Comparison of ENCODE assay signal across 18 cellular contexts in the genomic region with DNA sequence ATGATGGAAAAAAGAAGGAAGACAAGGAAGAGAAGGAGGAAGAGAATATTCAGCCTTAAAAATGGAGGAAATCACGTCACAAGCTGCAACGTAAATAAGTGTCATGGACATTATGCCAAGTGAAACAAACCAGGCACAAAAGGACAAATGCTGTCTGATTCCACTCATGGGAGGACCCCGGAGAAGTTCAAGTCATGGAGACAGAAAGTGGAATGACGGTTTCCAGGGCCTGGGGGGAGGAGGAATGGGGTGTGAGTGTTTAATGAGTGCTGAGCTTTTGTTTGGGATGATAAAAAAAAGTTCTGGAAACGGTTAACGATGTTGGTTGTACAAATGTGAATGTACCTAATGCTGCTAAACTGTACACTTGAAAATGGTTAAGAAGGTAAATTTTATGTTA.
A peak's percentile ranks its signal among the peaks of the same experiment; 100 is the strongest.
DNase-seq lines count a peak whose midpoint lies in the region; ATAC-seq and TF ChIP-seq lines count a peak whose summit lies in the region.
"Had no signal": no experiment of that assay in that cellular context is flagged by ENCODE, and none has a peak within 500 bp of the region (broad histone marks: within the 10 kb centered on the region; RNA-seq: fewer than 3 reads in every experiment).

No MANE protein-coding gene starts in this region.

- H3K36me3 ChIP-seq in adrenal gland (replicated peaks in 1 of 2) (no peaks in the 10 kb centered on the region), mesodermal cell (ENCODE audit: control insufficient read depth, insufficient read depth, low read length) (no peaks in the 10 kb centered on the region), mucosa of descending colon (ENCODE audit: low read depth) (no peaks in the 10 kb centered on the region)
- H3K36me3 ChIP-seq: ovary had no signal

- H3K4me1 Mint-ChIP-seq in activated CD4-positive, alpha-beta memory T cell treated with anti-CD3 and anti-CD28 coated beads, Interleukin-2, amount 10 ng/mL, durations not matched to agents 7 days and 5 days, result peaks cover 16% of the 10 kb centered on the region
- H3K4me1 Mint-ChIP-seq in activated CD4-positive, alpha-beta memory T cell treated with anti-CD3 and anti-CD28 coated beads for 36 hours (ENCODE audit: low read depth), result peaks cover 23% of the 10 kb centered on the region
- no peaks in the 10 kb centered on the region for H3K4me1 Mint-ChIP-seq in HFFc6 (ENCODE audit: low read depth)

- H3K4me3 Mint-ChIP-seq in activated CD4-positive, alpha-beta memory T cell treated with anti-CD3 and anti-CD28 coated beads, Interleukin-2, amount 10 ng/mL, durations not matched to agents 7 days and 5 days, result no peak overlapping the region
- no peak overlapping the region for H3K4me3 Mint-ChIP-seq in activated CD4-positive, alpha-beta memory T cell treated with anti-CD3 and anti-CD28 coated beads for 36 hours
- H3K4me3 Mint-ChIP-seq in HFFc6, result no peak overlapping the region
- H3K4me3 Mint-ChIP-seq: activated naive CD8-positive, alpha-beta T cell had no signal

- H3K27me3 Mint-ChIP-seq in activated CD4-positive, alpha-beta memory T cell treated with anti-CD3 and anti-CD28 coated beads, Interleukin-2, amount 10 ng/mL, durations not matched to agents 7 days and 5 days, result peaks cover 4% of the 10 kb centered on the region
- H3K27me3 Mint-ChIP-seq in activated CD4-positive, alpha-beta memory T cell treated with anti-CD3 and anti-CD28 coated beads for 36 hours, result peaks cover 3% of the 10 kb centered on the region
- peaks cover 1% of the 10 kb centered on the region; the same call in 1 of the 2 replicates for H3K27me3 Mint-ChIP-seq in HFFc6 (ENCODE audit: insufficient read depth)

- H3K27me3 ChIP-seq in adrenal gland, result no peaks in the 10 kb centered on the region
- H3K27me3 ChIP-seq: ovary had no signal

- no peaks in the 10 kb centered on the region for H3K9me3 Mint-ChIP-seq in activated CD4-positive, alpha-beta memory T cell treated with anti-CD3 and anti-CD28 coated beads, Interleukin-2, amount 10 ng/mL, durations not matched to agents 7 days and 5 days
- H3K9me3 Mint-ChIP-seq in activated CD4-positive, alpha-beta memory T cell treated with anti-CD3 and anti-CD28 coated beads for 36 hours, result peaks cover 3% of the 10 kb centered on the region
- H3K9me3 Mint-ChIP-seq in HFFc6, result peaks cover 42% of the 10 kb centered on the region

- H3K4me1 ChIP-seq in adrenal gland (replicated peaks in 1 of 2) (peaks cover 4 to 8% of the 10 kb centered on the region in 2 donors), mesodermal cell (ENCODE audit: control insufficient read depth, insufficient read depth, low read length, poor library complexity, severe bottlenecking) (peaks cover 17% of the 10 kb centered on the region), mucosa of descending colon (ENCODE audit: low read depth) (no peaks in the 10 kb centered on the region)

- no peaks in the 10 kb centered on the region for H3K36me3 Mint-ChIP-seq in activated CD4-positive, alpha-beta memory T cell treated with anti-CD3 and anti-CD28 coated beads, Interleukin-2, amount 10 ng/mL, durations not matched to agents 7 days and 5 days (ENCODE audit: low read depth)
- H3K36me3 Mint-ChIP-seq in activated CD4-positive, alpha-beta memory T cell treated with anti-CD3 and anti-CD28 coated beads for 36 hours, result no peaks in the 10 kb centered on the region
- 0 out of 2 replicates have a peak, but pooled peaks cover 5% of the 10 kb centered on the region for H3K36me3 Mint-ChIP-seq in HFFc6 (ENCODE audit: low read depth)
- H3K36me3 Mint-ChIP-seq: activated naive CD8-positive, alpha-beta T cell had no signal

- DNase-seq in activated CD4-positive, alpha-beta memory T cell treated with anti-CD3 and anti-CD28 coated beads, Interleukin-2, amount 10 ng/mL, durations not matched to agents 7 days and 5 days, result no peak
- DNase-seq in activated CD4-positive, alpha-beta memory T cell treated with anti-CD3 and anti-CD28 coated beads for 36 hours, result no peak
- DNase-seq in NCI-H345 treated with DMSO at 0.1 percent for 48 hours (lab: John Stamatoyannopoulos, UW; ENCODE audit: unreplicated experiment), result peak; percentile 90
- DNase-seq in adrenal gland, result no peak
- no peak for DNase-seq in HFFc6
- no peak for DNase-seq in HK-2 (ENCODE audit: unreplicated experiment)
- no peak for DNase-seq in mucosa of descending colon
- DNase-seq: activated T-cell treated with anti-CD3 and anti-CD28 coated beads for 4 hours; GF-D8; Karpas-422; left cardiac atrium; NCI-H2107; ovary; stimulated activated CD4-positive, alpha-beta T cell treated with anti-CD3 and anti-CD28 coated beads, Interleukin-2, amount 100 ng/mL, for 48 hours; substantia nigra had no signal

- no peak for TF ChIP-seq POLR2A in adrenal gland (IDR thresholded peaks at IDR 0.05)

- H3K4me3 ChIP-seq in adrenal gland (no peak overlapping the region), mesodermal cell (ENCODE audit: extremely low read depth, insufficient read depth, low read length, poor library complexity, severe bottlenecking) (no peak overlapping the region), mucosa of descending colon (no peak overlapping the region)
- H3K4me3 ChIP-seq: GM23248, ovary had no signal

- CTCF ChIA-PET in activated CD4-positive, alpha-beta memory T cell treated with anti-CD3 and anti-CD28 coated beads, Interleukin-2, amount 10 ng/mL, durations not matched to agents 7 days and 5 days (lab: Charles Lee), result interaction anchor here (1.1 to 2.0 kb wide), 3 partner anchors 52 to 446 kb away, joined by 3 to 6 read pairs (median 4); no protein-coding TSS in a partner anchor
- CTCF ChIA-PET in activated CD4-positive, alpha-beta memory T cell treated with anti-CD3 and anti-CD28 coated beads for 36 hours (lab: Charles Lee), result interaction anchor here (1.1 kb wide), 2 partner anchors 9 to 25 kb away, joined by 3 read pairs; no protein-coding TSS in a partner anchor

- no peaks in the 10 kb centered on the region for H3K9me3 ChIP-seq in adrenal gland (replicated peaks in 1 of 3)
- no peaks in the 10 kb centered on the region for H3K9me3 ChIP-seq in mesodermal cell (ENCODE audit: control insufficient read depth, low read length)
- H3K9me3 ChIP-seq in mucosa of descending colon, result no peaks in the 10 kb centered on the region
- H3K9me3 ChIP-seq: ovary had no signal

- H3K27ac Mint-ChIP-seq in activated CD4-positive, alpha-beta memory T cell treated with anti-CD3 and anti-CD28 coated beads, Interleukin-2, amount 10 ng/mL, durations not matched to agents 7 days and 5 days, result peak overlapping the region; percentile 23
- no peak overlapping the region for H3K27ac Mint-ChIP-seq in activated CD4-positive, alpha-beta memory T cell treated with anti-CD3 and anti-CD28 coated beads for 36 hours
- no peak overlapping the region for H3K27ac Mint-ChIP-seq in HFFc6
- H3K27ac Mint-ChIP-seq: activated naive CD8-positive, alpha-beta T cell had no signal

- 63 to 74% (median 71%) methylated on average over 6 of the region's 6 CpGs for WGBS in adrenal gland, 4 donors
- 80 to 82% methylated on average over 3 to 6 of the region's 6 CpGs for WGBS in mesodermal cell (ENCODE audit: insufficient coverage in 2 of 2), 2 experiments

- POLR2A ChIA-PET in activated CD4-positive, alpha-beta memory T cell treated with anti-CD3 and anti-CD28 coated beads, Interleukin-2, amount 10 ng/mL, durations not matched to agents 7 days and 5 days (lab: Charles Lee), result no interaction called here
- POLR2A ChIA-PET in activated CD4-positive, alpha-beta memory T cell treated with anti-CD3 and anti-CD28 coated beads for 36 hours (lab: Charles Lee), result interaction anchor here (1.1 kb wide), 1 partner anchor 45 kb away, joined by 4 read pairs; no protein-coding TSS in a partner anchor

- no peak for ATAC-seq in mucosa of descending colon
- ATAC-seq: left cardiac atrium had no signal

- no peak for TF ChIP-seq CTCF in adrenal gland (IDR thresholded peaks at IDR 0.05)
- no peak for TF ChIP-seq CTCF in HFFc6 (IDR thresholded peaks at IDR 0.05)
- no peak for TF ChIP-seq CTCF in mucosa of descending colon (IDR thresholded peaks at IDR 0.05)

- intact Hi-C loops in activated CD4-positive, alpha-beta memory T cell treated with anti-CD3 and anti-CD28 coated beads for 36 hours (cut with micrococcal nuclease), result loop anchor here (5.0 kb wide), 1 partner anchor 62 kb away; no protein-coding TSS in a partner anchor
- intact Hi-C loops in adrenal gland (cut with DNase I), result no loop called here
- intact Hi-C loops in mucosa of descending colon (cut with DNase I, micrococcal nuclease), result no loop called here

- H3K27ac ChIP-seq in adrenal gland, result peak overlapping the region in 3 of 5 donors; percentile 62 to 76 (median 63)
- H3K27ac ChIP-seq in mesodermal cell (ENCODE audit: low read depth, low read length, severe bottlenecking), result peak overlapping the region; percentile 87
- H3K27ac ChIP-seq: GM23248, ovary had no signal
